Comparison of ENCODE assay signal across 9 cellular contexts in the genomic region with DNA sequence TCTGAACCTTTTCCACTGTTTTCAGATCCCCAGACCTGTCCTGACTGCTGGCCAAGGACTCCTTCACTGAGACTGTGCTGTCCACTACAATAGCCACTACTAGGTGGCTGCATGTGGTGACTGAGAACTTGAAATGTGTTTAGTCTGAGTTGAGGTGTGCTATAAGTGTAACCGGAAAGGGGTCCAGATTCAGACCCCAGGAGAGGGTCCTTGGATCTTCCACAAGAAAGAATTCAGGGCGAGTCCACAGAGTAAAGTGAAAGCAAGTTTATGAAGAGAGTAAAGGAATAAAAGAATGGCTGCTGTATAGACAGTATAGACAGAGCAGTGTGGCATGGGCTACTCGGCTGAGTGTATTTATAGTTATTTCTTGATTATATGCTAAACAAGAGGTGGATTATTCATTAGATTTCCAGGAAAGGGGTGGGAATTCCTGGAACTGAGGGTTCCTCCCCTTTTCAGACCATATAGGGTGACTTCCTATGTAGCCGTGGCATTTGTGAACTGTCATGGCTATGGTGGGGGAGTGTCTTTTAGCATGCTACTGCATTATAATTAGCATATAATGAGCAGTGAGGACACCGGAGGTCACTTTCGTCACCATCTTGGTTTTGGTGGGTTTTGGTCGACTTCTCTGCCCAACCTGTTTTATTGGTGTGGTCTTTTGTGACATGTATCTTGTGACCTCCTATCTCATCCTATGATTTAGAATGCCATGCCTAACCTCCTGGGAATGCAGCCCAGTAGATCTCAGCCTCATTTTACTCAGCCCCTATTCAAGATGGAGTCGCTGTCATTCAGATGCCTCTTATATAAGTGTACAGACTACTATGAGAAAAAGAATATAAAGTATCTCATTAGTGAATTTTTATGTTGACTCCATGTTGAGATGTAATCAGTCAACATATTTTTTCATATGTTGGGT.
DNase-seq lines count a peak whose midpoint lies in the region; ATAC-seq and TF ChIP-seq lines count a peak whose summit lies in the region.
"Had no signal": no experiment of that assay in that cellular context is flagged by ENCODE, and none has a peak within 500 bp of the region (broad histone marks: within the 10 kb centered on the region; RNA-seq: fewer than 3 reads in every experiment).

No MANE protein-coding gene starts in this region.

- intact Hi-C loops in sigmoid colon (cut with DNase I), result no loop called here

- no peaks in the 10 kb centered on the region for H4K20me1 ChIP-seq in OCI-LY1 (ENCODE audit: insufficient read depth, low read length)

- H3K9ac ChIP-seq in OCI-LY1 (ENCODE audit: low read length), result no peak overlapping the region
- H3K9ac ChIP-seq: KMS-11 had no signal

- no peaks in the 10 kb centered on the region for H3K9me2 ChIP-seq in OCI-LY1 (ENCODE audit: low read depth, low read length)

- no peak for TF ChIP-seq CTCF in OCI-LY1 (IDR thresholded peaks at IDR 0.05; ENCODE audit: low read length)
- TF ChIP-seq CTCF in sigmoid colon (IDR thresholded peaks at IDR 0.05), result no peak

- peaks cover 54% of the 10 kb centered on the region for H3K79me2 ChIP-seq in OCI-LY1 (ENCODE audit: insufficient read depth, low read length)

- H2AFZ ChIP-seq in OCI-LY1 (ENCODE audit: low read length), result no peak overlapping the region

- no peak for ATAC-seq in GM18909 (IDR thresholded peaks at IDR 0.05; ENCODE audit: poor library complexity, unreplicated experiment)

- H3F3A ChIP-seq in OCI-LY1 (ENCODE audit: insufficient read depth, low read length), result no peaks in the 10 kb centered on the region; the same call in 1 of the 2 replicates

- WGBS in sigmoid colon, 2 donors, result 71 to 72% methylated on average over 8 of the region's 8 CpGs

- H3K9me3 ChIP-seq in OCI-LY1 (ENCODE audit: low read length) (no peaks in the 10 kb centered on the region), sigmoid colon (no peaks in the 10 kb centered on the region)

- peak; percentile 56 for DNase-seq in NCI-H146 (lab: John Stamatoyannopoulos, UW)
- DNase-seq in NCI-H146 treated with DMSO at 0.1 percent for 48 hours (lab: John Stamatoyannopoulos, UW; ENCODE audit: unreplicated experiment), result no peak
- DNase-seq in dermis blood vessel endothelial cell, result peak; percentile 47
- DNase-seq in sigmoid colon, result no peak
- no peak for DNase-seq in C1 segment of cervical spinal cord (lab: John Stamatoyannopoulos, UW)
- DNase-seq in activated gamma-delta T cell (lab: John Stamatoyannopoulos, UW), result no peak

- H3K27me3 ChIP-seq in OCI-LY1 (ENCODE audit: insufficient read depth, low read length) (no peaks in the 10 kb centered on the region), sigmoid colon (no peaks in the 10 kb centered on the region)

- no peak overlapping the region for H3K4me2 ChIP-seq in OCI-LY1 (ENCODE audit: low read length)
- H3K4me2 ChIP-seq: KMS-11 had no signal

- H3K4me3 ChIP-seq in OCI-LY1 (ENCODE audit: low read depth, low read length, poor library complexity, severe bottlenecking), result no peak overlapping the region
- H3K4me3 ChIP-seq in sigmoid colon, result no peak overlapping the region

- TF ChIP-seq EP300 in sigmoid colon (IDR thresholded peaks at IDR 0.05), result no peak

- peak overlapping the region; percentile 77 for H3K27ac ChIP-seq in OCI-LY1 (ENCODE audit: low read depth, low read length, poor library complexity, severe bottlenecking)
- H3K27ac ChIP-seq in sigmoid colon, result peak overlapping the region in 3 of 4 donors; percentile 46 to 66 (median 50)
- H3K27ac ChIP-seq: KMS-11 had no signal

- no peak for TF ChIP-seq POLR2A in sigmoid colon (IDR thresholded peaks at IDR 0.05)

- H3K4me1 ChIP-seq in OCI-LY1 (ENCODE audit: insufficient read depth, low read length, severe bottlenecking) (peaks cover 80% of the 10 kb centered on the region), sigmoid colon (peaks cover 0 to 68% (median 51%) of the 10 kb centered on the region in 4 donors)

- H3K36me3 ChIP-seq in OCI-LY1 (ENCODE audit: insufficient read depth, low read length) (no peaks in the 10 kb centered on the region; the same call in 1 of the 2 replicates), sigmoid colon (no peaks in the 10 kb centered on the region)

Comparison
In these comparisons a context has a peak if more than half of its experiments do, and no peak if none do; other contexts are left out.
1. DNase-seq: peak in NCI-H146 (single experiment) and dermis blood vessel endothelial cell (single experiment); none in NCI-H146 treated with DMSO at 0.1 percent for 48 hours (single experiment), sigmoid colon (single experiment), C1 segment of cervical spinal cord (0 of 14) and activated gamma-delta T cell (single experiment).